Comparison of ENCODE assay signal across 21 cellular contexts in the genomic region with DNA sequence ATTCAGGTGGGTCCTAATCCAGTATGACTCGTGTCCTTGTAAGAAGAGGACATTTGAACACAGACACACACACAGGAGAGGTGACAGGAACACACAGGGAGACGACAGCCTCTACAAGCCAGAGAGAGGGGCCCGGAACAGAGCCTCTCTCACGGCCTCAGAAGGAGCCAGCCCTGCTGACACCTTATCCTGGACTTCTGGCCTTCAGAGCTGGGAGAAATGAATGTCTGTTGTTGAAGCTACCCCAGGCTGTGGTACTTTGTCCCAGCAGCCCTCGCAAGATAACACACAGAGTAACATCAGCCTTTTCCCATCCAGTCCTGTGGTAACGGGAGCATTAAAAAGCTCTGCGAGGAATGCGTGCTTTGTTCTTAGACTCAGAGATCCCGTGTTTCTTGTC.
"Had no signal": no experiment of that assay in that cellular context is flagged by ENCODE, and none has a peak within 500 bp of the region (broad histone marks: within the 10 kb centered on the region; RNA-seq: fewer than 3 reads in every experiment).

No MANE protein-coding gene starts in this region.

- ATAC-seq: foreskin keratinocyte, left lung, lower lobe of right lung had no signal

- FAIRE-seq: endothelial cell of umbilical vein, small intestine had no signal

- H3K4me3 Mint-ChIP-seq: endodermal cell, memory B cell, naive B cell had no signal

- H3K27me3 ChIP-seq: colonic mucosa, foreskin keratinocyte, hepatocyte, left lung, ovary, right atrium auricular region, stomach had no signal

- H3K27ac ChIP-seq: colonic mucosa, foreskin keratinocyte, hepatocyte, left lung, lower lobe of right lung, ovary, right atrium auricular region, stomach had no signal

- H3K27me3 Mint-ChIP-seq: memory B cell, naive B cell had no signal

- H3K9me3 ChIP-seq: colonic mucosa, left lung, lower lobe of right lung, ovary, right atrium auricular region, stomach had no signal

- H3K27ac Mint-ChIP-seq: endodermal cell, memory B cell, naive B cell had no signal

- DNase-seq: colonic mucosa; dermis blood vessel endothelial cell; effector CD4-positive, alpha-beta T cell; endodermal cell; erythroblast; foreskin keratinocyte; left lung; lower lobe of right lung; naive B cell; nucleus accumbens; ovary; small intestine; stimulated activated CD4-positive, alpha-beta T cell treated with anti-CD3 and anti-CD28 coated beads, Interleukin-12 subunit alpha, Interleukin-12 subunit beta, amount 100 ng/mL, for 4 hours; stimulated activated naive CD4-positive, alpha-beta T cell; stomach; substantia nigra; trophoblast cell had no signal

- H3K4me3 ChIP-seq: colonic mucosa, hepatocyte, left lung, lower lobe of right lung, ovary, right atrium auricular region, stomach had no signal

- H3K9me3 Mint-ChIP-seq: endodermal cell, memory B cell, naive B cell had no signal

- H3K4me1 ChIP-seq: colonic mucosa, foreskin keratinocyte, left lung, lower lobe of right lung, right atrium auricular region, stomach had no signal

- H3K36me3 ChIP-seq: colonic mucosa, left lung, lower lobe of right lung, ovary, right atrium auricular region had no signal

- H3K4me1 Mint-ChIP-seq: endodermal cell, naive B cell had no signal
